In genomic region chr6:76250666-76251065, GRCh38 we compare ENCODE assay signal across 18 cellular contexts.
"Had no signal": no experiment of that assay in that cellular context is flagged by ENCODE, and none has a peak within 500 bp of the region (broad histone marks: within the 10 kb centered on the region; RNA-seq: fewer than 3 reads in every experiment).

No MANE protein-coding gene starts in this region.

- DNase-seq: activated B cell treated with CpG ODN at 0.5 μM for 24 hours; activated CD4-positive, alpha-beta T cell treated with anti-CD3 and anti-CD28 coated beads, Interleukin-2, amount 10 ng/mL, durations not matched to agents 24 days and 14 days; activated CD8-positive, alpha-beta memory T cell treated with anti-CD3 and anti-CD28 coated beads, Interleukin-2, amount 50 U/mL, for 48 hours; activated gamma-delta T cell; activated T-cell treated with anti-CD3 and anti-CD28 coated beads, Interleukin-2, amount 50 U/mL, for 72 hours; amniotic stem cell; cortex of kidney; effector CD4-positive, alpha-beta T cell; islet precursor cell; midbrain; stimulated activated CD4-positive, alpha-beta T cell treated with anti-CD3 and anti-CD28 coated beads, Interleukin-1b, Interleukin-23, amount 100 ng/mL, for 48 hours; stimulated activated naive CD8-positive, alpha-beta T cell treated with anti-CD3 and anti-CD28 coated beads, Interleukin-15, amount 100 ng/mL, for 72 hours had no signal

- H3K27ac ChIP-seq: esophagus muscularis mucosa, hepatocyte had no signal

- H3K36me3 Mint-ChIP-seq: activated naive CD8-positive, alpha-beta T cell; type B pancreatic cell had no signal

- H3K4me1 Mint-ChIP-seq: activated B cell treated with CpG ODN at 0.5 μM for 24 hours; activated CD4-positive, alpha-beta T cell treated with anti-CD3 and anti-CD28 coated beads, Interleukin-2, amount 10 ng/mL, durations not matched to agents 24 days and 14 days; central memory CD8-positive, alpha-beta T cell; neural crest cell; stimulated activated naive CD8-positive, alpha-beta T cell treated with anti-CD3 and anti-CD28 coated beads, Interleukin-15, amount 100 ng/mL, for 72 hours had no signal

- H3K4me3 ChIP-seq: esophagus muscularis mucosa, hepatocyte had no signal

- H3K9me3 ChIP-seq: esophagus muscularis mucosa had no signal

- H3K4me3 Mint-ChIP-seq: activated B cell treated with CpG ODN at 0.5 μM for 24 hours; activated CD4-positive, alpha-beta T cell treated with anti-CD3 and anti-CD28 coated beads, Interleukin-2, amount 10 ng/mL, durations not matched to agents 24 days and 14 days; activated naive CD8-positive, alpha-beta T cell; activated T-cell treated with anti-CD3 and anti-CD28 coated beads, Interleukin-2, amount 50 U/mL, for 72 hours; central memory CD8-positive, alpha-beta T cell; neural crest cell; stimulated activated naive CD8-positive, alpha-beta T cell treated with anti-CD3 and anti-CD28 coated beads, Interleukin-15, amount 100 ng/mL, for 72 hours; type B pancreatic cell had no signal

- ATAC-seq: activated T-cell treated with anti-CD3 and anti-CD28 coated beads, Interleukin-2, amount 50 U/mL, for 72 hours; stimulated activated naive CD8-positive, alpha-beta T cell treated with anti-CD3 and anti-CD28 coated beads, Interleukin-15, amount 100 ng/mL, for 72 hours had no signal

- H3K4me1 ChIP-seq: esophagus muscularis mucosa had no signal

- H3K36me3 ChIP-seq: esophagus muscularis mucosa had no signal

- H3K9me3 Mint-ChIP-seq: neural crest cell, type B pancreatic cell had no signal

- H3K27me3 ChIP-seq: esophagus muscularis mucosa, hepatocyte had no signal

- H3K27me3 Mint-ChIP-seq: activated B cell treated with CpG ODN at 0.5 μM for 24 hours; activated CD4-positive, alpha-beta T cell treated with anti-CD3 and anti-CD28 coated beads, Interleukin-2, amount 10 ng/mL, durations not matched to agents 24 days and 14 days; activated naive CD8-positive, alpha-beta T cell; central memory CD8-positive, alpha-beta T cell; stimulated activated naive CD8-positive, alpha-beta T cell treated with anti-CD3 and anti-CD28 coated beads, Interleukin-15, amount 100 ng/mL, for 72 hours; type B pancreatic cell had no signal

- H3K27ac Mint-ChIP-seq: activated B cell treated with CpG ODN at 0.5 μM for 24 hours; activated CD4-positive, alpha-beta T cell treated with anti-CD3 and anti-CD28 coated beads, Interleukin-2, amount 10 ng/mL, durations not matched to agents 24 days and 14 days; activated naive CD8-positive, alpha-beta T cell; activated T-cell treated with anti-CD3 and anti-CD28 coated beads, Interleukin-2, amount 50 U/mL, for 72 hours; stimulated activated naive CD8-positive, alpha-beta T cell treated with anti-CD3 and anti-CD28 coated beads, Interleukin-15, amount 100 ng/mL, for 72 hours; type B pancreatic cell had no signal
